ENCODE assay signal across 19 cellular contexts in genomic region chr18:652131-652530, GRCh38. TPM values are rescaled to one million over a fixed set of nuclear protein-coding genes. Genes with fewer than 3 reads are reported as not detected.
"Had no signal": no experiment of that assay in that cellular context is flagged by ENCODE, and none has a peak within 500 bp of the region (broad histone marks: within the 10 kb centered on the region; RNA-seq: fewer than 3 reads in every experiment).

No MANE protein-coding gene starts in this region.

- H3K27me3 Mint-ChIP-seq: activated naive CD8-positive, alpha-beta T cell treated with anti-CD3 and anti-CD28 coated beads, Interleukin-2, amount 10 ng/mL, durations not matched to agents 7 days and 5 days had no signal

- H3K36me3 ChIP-seq: lower lobe of right lung, sigmoid colon, thyroid gland had no signal

- ATAC-seq: effector memory CD8-positive, alpha-beta T cell; left colon; lower lobe of right lung; stimulated activated naive CD8-positive, alpha-beta T cell treated with anti-CD3 and anti-CD28 coated beads, Interleukin-15, amount 100 ng/mL, for 72 hours; WTC11 had no signal

- H3K4me1 Mint-ChIP-seq: nephron progenitor cell had no signal

- H3K27ac Mint-ChIP-seq: activated naive CD8-positive, alpha-beta T cell treated with anti-CD3 and anti-CD28 coated beads, Interleukin-2, amount 10 ng/mL, durations not matched to agents 7 days and 5 days; activated T-helper 1 cell treated with anti-CD3 and anti-CD28 coated beads, Interleukin-12 subunit alpha, Interleukin-12 subunit beta, Interleukin-2, Interleukin-4 antibody, amounts not matched to agents 30 ng/mL and 10 ng/mL and 1 ng/mL, durations not matched to agents 14 hours and 24 hours and 36 hours; dendritic cell treated with granulocyte-macrophage colony-stimulating factor and Interleukin-4, amounts not matched to agents 40 ng/mL and 50 ng/mL, for 4 days; effector memory CD8-positive, alpha-beta T cell; nephron progenitor cell; stimulated activated naive CD8-positive, alpha-beta T cell treated with anti-CD3 and anti-CD28 coated beads, Interleukin-15, amount 100 ng/mL, for 72 hours; WTC11 had no signal

- H3K4me3 ChIP-seq: lower lobe of right lung, sigmoid colon, thyroid gland had no signal

- H3K27me3 ChIP-seq: thyroid gland had no signal

- H3K4me3 Mint-ChIP-seq: activated naive CD8-positive, alpha-beta T cell treated with anti-CD3 and anti-CD28 coated beads, Interleukin-2, amount 10 ng/mL, durations not matched to agents 7 days and 5 days; activated T-helper 1 cell treated with anti-CD3 and anti-CD28 coated beads, Interleukin-12 subunit alpha, Interleukin-12 subunit beta, Interleukin-2, Interleukin-4 antibody, amounts not matched to agents 30 ng/mL and 10 ng/mL and 1 ng/mL, durations not matched to agents 14 hours and 24 hours and 36 hours; dendritic cell treated with granulocyte-macrophage colony-stimulating factor and Interleukin-4, amounts not matched to agents 40 ng/mL and 50 ng/mL, for 4 days; effector memory CD8-positive, alpha-beta T cell; nephron progenitor cell; stimulated activated naive CD8-positive, alpha-beta T cell treated with anti-CD3 and anti-CD28 coated beads, Interleukin-15, amount 100 ng/mL, for 72 hours; WTC11 had no signal

- H3K9me3 ChIP-seq: lower lobe of right lung, sigmoid colon, thyroid gland had no signal

- H3K9me3 Mint-ChIP-seq: activated naive CD8-positive, alpha-beta T cell treated with anti-CD3 and anti-CD28 coated beads, Interleukin-2, amount 10 ng/mL, durations not matched to agents 7 days and 5 days; activated T-helper 1 cell treated with anti-CD3 and anti-CD28 coated beads, Interleukin-12 subunit alpha, Interleukin-12 subunit beta, Interleukin-2, Interleukin-4 antibody, amounts not matched to agents 30 ng/mL and 10 ng/mL and 1 ng/mL, durations not matched to agents 14 hours and 24 hours and 36 hours; dendritic cell treated with granulocyte-macrophage colony-stimulating factor and Interleukin-4, amounts not matched to agents 40 ng/mL and 50 ng/mL, for 4 days; effector memory CD8-positive, alpha-beta T cell; stimulated activated naive CD8-positive, alpha-beta T cell treated with anti-CD3 and anti-CD28 coated beads, Interleukin-15, amount 100 ng/mL, for 72 hours; WTC11 had no signal

- DNase-seq: activated CD4-positive, alpha-beta T cell treated with anti-CD3 and anti-CD28 coated beads for 48 hours; activated naive CD4-positive, alpha-beta T cell; activated naive CD8-positive, alpha-beta T cell treated with anti-CD3 and anti-CD28 coated beads, Interleukin-2, amount 10 ng/mL, durations not matched to agents 7 days and 5 days; aorta; cerebellar nuclear complex; effector memory CD8-positive, alpha-beta T cell; left colon; lower lobe of right lung; nephron progenitor cell; sigmoid colon; stimulated activated CD4-positive, alpha-beta T cell treated with anti-CD3 and anti-CD28 coated beads, Interleukin-1b, Interleukin-23, amount 100 ng/mL, for 48 hours; stimulated activated naive CD8-positive, alpha-beta T cell treated with anti-CD3 and anti-CD28 coated beads, Interleukin-15, amount 100 ng/mL, for 72 hours; thyroid gland had no signal

- H3K4me1 ChIP-seq: lower lobe of right lung, thyroid gland had no signal

RNA-seq across cellular contexts. Expression of gene CLUL1, which starts 55.3 kb away (rescaled TPM):
- total RNA-seq: activated naive CD8-positive, alpha-beta T cell treated with anti-CD3 and anti-CD28 coated beads, Interleukin-2, amount 10 ng/mL, durations not matched to agents 7 days and 5 days; activated T-helper 1 cell treated with anti-CD3 and anti-CD28 coated beads, Interleukin-12 subunit alpha, Interleukin-12 subunit beta, Interleukin-2, Interleukin-4 antibody, amounts not matched to agents 30 ng/mL and 10 ng/mL and 1 ng/mL, durations not matched to agents 14 hours and 24 hours and 36 hours; aorta; fibroblast of lung; left colon; pulmonary artery endothelial cell; T-helper 2 cell treated with Interferon-gamma antibody and Interleukin-4, amounts not matched to agents 100 ng/mL and 5 ng/mL, for 36 hours had no signal
